Comparison of ENCODE assay signal across 9 cellular contexts in the genomic region with DNA sequence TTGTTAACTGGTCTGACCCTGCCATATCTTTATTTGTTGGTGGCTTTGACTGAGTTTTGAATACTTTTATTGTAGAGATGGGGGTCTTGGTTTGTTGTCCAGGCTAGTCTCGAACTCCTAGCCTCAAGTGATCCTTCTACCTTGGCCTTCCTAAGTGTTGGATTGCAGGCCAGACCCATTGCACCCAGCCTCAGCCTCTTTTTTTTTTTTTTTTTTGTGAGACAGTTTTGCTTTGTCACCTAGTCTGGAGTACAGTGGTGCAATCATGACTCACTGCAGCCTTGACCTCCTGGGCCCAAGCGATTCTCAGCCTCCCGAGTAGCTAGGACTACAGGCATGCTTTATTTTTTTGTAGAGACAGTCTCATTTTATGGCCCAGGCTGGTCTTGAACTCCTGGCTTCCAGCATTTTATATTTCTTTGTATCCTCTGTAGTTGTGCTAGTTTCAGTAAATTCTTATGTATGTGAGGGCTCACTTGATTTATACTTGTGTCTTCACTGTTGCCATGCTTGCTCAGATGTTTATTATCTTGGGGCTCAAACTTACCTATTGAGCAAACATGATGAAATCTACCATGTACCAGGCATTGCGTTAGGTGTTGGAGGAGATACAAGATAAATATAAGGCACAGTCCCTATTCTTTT. TPM values are rescaled to one million over a fixed set of nuclear protein-coding genes. Genes with fewer than 3 reads are reported as not detected.
A peak's percentile ranks its signal among the peaks of the same experiment; 100 is the strongest.
DNase-seq lines count a peak whose midpoint lies in the region; ATAC-seq and TF ChIP-seq lines count a peak whose summit lies in the region.
"Had no signal": no experiment of that assay in that cellular context is flagged by ENCODE, and none has a peak within 500 bp of the region (broad histone marks: within the 10 kb centered on the region; RNA-seq: fewer than 3 reads in every experiment).

No MANE protein-coding gene starts in this region.

- H3K9ac ChIP-seq in smooth muscle cell (ENCODE audit: low read depth) = peak overlapping the region; percentile 32

- DNase-seq in HCEC 1CT (peak; percentile 87), T1000 (lab: John Stamatoyannopoulos, UW) (peak; percentile 38), foreskin keratinocyte (peak; percentile 42 to 62), smooth muscle cell (lab: John Stamatoyannopoulos, UW; ENCODE audit: unreplicated experiment) (no peak), A673 (ENCODE audit: low spot score) (no peak), endothelial cell (ENCODE audit: low spot score) (no peak), 8988T (no peak)
- no peak for DNase-seq in stimulated activated CD4-positive, alpha-beta T cell treated with anti-CD3 and anti-CD28 coated beads, Interleukin-4, amount 100 ng/mL, for 4 hours
- DNase-seq: NCI-H524 treated with DMSO at 0.1 percent for 48 hours had no signal

- POLR2A ChIA-PET in A673 (lab: Charles Lee; ENCODE audit: low non-redundant PET) = no interaction called here

- H3K79me2 ChIP-seq in smooth muscle cell (ENCODE audit: low read depth) = peaks cover 95% of the 10 kb centered on the region

- peaks cover 29% of the 10 kb centered on the region for H3F3A ChIP-seq in smooth muscle cell (ENCODE audit: low read depth)

- intact Hi-C loops in A673 (cut with micrococcal nuclease; ENCODE audit: unreplicated experiment) = no loop called here

- peak; percentile 52 for ATAC-seq in foreskin keratinocyte

- CTCF ChIA-PET in A673 (lab: Charles Lee) = no interaction called here

- H3K27ac Mint-ChIP-seq in endothelial cell (ENCODE audit: unreplicated experiment) = no peak overlapping the region

- no peaks in the 10 kb centered on the region for H3K27me3 Mint-ChIP-seq in endothelial cell (ENCODE audit: unreplicated experiment)

- H3K9me3 ChIP-seq in smooth muscle cell (replicated peaks; ENCODE audit: low read depth) = no peaks in the 10 kb centered on the region
- H3K9me3 ChIP-seq in A673 (ENCODE audit: low read depth, low read length, poor library complexity, severe bottlenecking) = no peaks in the 10 kb centered on the region

- no peak overlapping the region for H3K4me3 ChIP-seq in smooth muscle cell
- H3K4me3 ChIP-seq in A673 (ENCODE audit: low read depth, low read length, poor library complexity, severe bottlenecking) = no peak overlapping the region

- H3K36me3 ChIP-seq in smooth muscle cell (ENCODE audit: low read depth) = no peaks in the 10 kb centered on the region
- H3K36me3 ChIP-seq in A673 (ENCODE audit: insufficient read depth, low read length, poor library complexity, severe bottlenecking) = peaks cover 2% of the 10 kb centered on the region

- peaks cover 7% of the 10 kb centered on the region for H3K4me1 ChIP-seq in foreskin keratinocyte
- H3K4me1 ChIP-seq in smooth muscle cell (ENCODE audit: low read depth) = peaks cover 4% of the 10 kb centered on the region
- peaks cover 10% of the 10 kb centered on the region for H3K4me1 ChIP-seq in A673 (ENCODE audit: insufficient read depth, low read length, poor library complexity, severe bottlenecking)

- no peak for TF ChIP-seq CTCF in foreskin keratinocyte (conservative IDR thresholded peaks at IDR 0.05)
- no peak for TF ChIP-seq CTCF in smooth muscle cell (IDR thresholded peaks at IDR 0.05; ENCODE audit: borderline replicate concordance, insufficient read depth, poor library complexity, severe bottlenecking)
- no peak for TF ChIP-seq CTCF in A673 (conservative IDR thresholded peaks at IDR 0.05; ENCODE audit: low read depth, low read length)
- TF ChIP-seq CTCF in endothelial cell (IDR thresholded peaks at IDR 0.05; ENCODE audit: unreplicated experiment) = no peak

- H3K27ac ChIP-seq in foreskin keratinocyte (no peak overlapping the region), smooth muscle cell (ENCODE audit: low read depth) (peak overlapping the region; percentile 88), A673 (ENCODE audit: low read depth, low read length, poor library complexity, severe bottlenecking) (no peak overlapping the region)

- no peaks in the 10 kb centered on the region for H3K9me3 Mint-ChIP-seq in endothelial cell (ENCODE audit: unreplicated experiment)

- peaks cover 7% of the 10 kb centered on the region for H3K4me1 Mint-ChIP-seq in endothelial cell (ENCODE audit: unreplicated experiment)

- no peak overlapping the region for H3K4me3 Mint-ChIP-seq in endothelial cell (ENCODE audit: unreplicated experiment)

- no peak overlapping the region for H3K4me2 ChIP-seq in smooth muscle cell

- H3K36me3 Mint-ChIP-seq in endothelial cell (ENCODE audit: low read depth, unreplicated experiment) = peaks cover 17% of the 10 kb centered on the region

- no TSS peak for BruUV-seq in A673 (replicated peaks; lab: Mats Ljungman, UMichigan)

- 41% methylated on average over 4 of the region's 4 CpGs for WGBS in smooth muscle cell (ENCODE audit: low lambda C conversion rate)

- peaks cover 96% of the 10 kb centered on the region for H4K20me1 ChIP-seq in smooth muscle cell (ENCODE audit: low read depth)

- H3K27me3 ChIP-seq in foreskin keratinocyte = no peaks in the 10 kb centered on the region
- H3K27me3 ChIP-seq in smooth muscle cell (ENCODE audit: low read depth) = no peaks in the 10 kb centered on the region
- no peaks in the 10 kb centered on the region for H3K27me3 ChIP-seq in A673 (replicated peaks; ENCODE audit: insufficient read depth, low read depth, low read length, poor library complexity)

- no peak overlapping the region for H2AFZ ChIP-seq in smooth muscle cell (ENCODE audit: low read depth)

RNA-seq across cellular contexts. Expression of gene THRAP3, which starts 24.1 kb away (rescaled TPM):
- total RNA-seq in foreskin keratinocyte (108 and 119 TPM in 2 replicates), smooth muscle cell (60.5 and 97.2 TPM in 2 replicates), A673 (2021) (133 and 143 TPM in 2 replicates), endothelial cell (ENCODE audit: unreplicated experiment) (129 TPM)
- polyA plus RNA-seq in foreskin keratinocyte (27.9 and 32.6 TPM in 2 replicates), smooth muscle cell (44.1 and 45.1 TPM in 2 replicates)

RNA-seq across cellular contexts. Expression of gene SH3D21, which starts 57.8 kb away (rescaled TPM):
- total RNA-seq in foreskin keratinocyte (5.5 and 6.9 TPM in 2 replicates), smooth muscle cell (12.0 and 16.4 TPM in 2 replicates), A673 (2021) (2.9 and 4.0 TPM in 2 replicates), endothelial cell (ENCODE audit: unreplicated experiment) (4.8 TPM)
- polyA plus RNA-seq in foreskin keratinocyte (2.3 and 3.5 TPM in 2 replicates), smooth muscle cell (6.9 and 8.2 TPM in 2 replicates)

Comparison
In these comparisons a context has a peak if more than half of its experiments do, and no peak if none do; other contexts are left out.
1. DNase-seq: peak in HCEC 1CT (single experiment), T1000 (single experiment) and foreskin keratinocyte (2 of 2); none in smooth muscle cell (single experiment), stimulated activated CD4-positive, alpha-beta T cell treated with anti-CD3 and anti-CD28 coated beads, Interleukin-4, amount 100 ng/mL, for 4 hours (0 of 2), A673 (single experiment), endothelial cell (single experiment) and 8988T (single experiment).